ENCODE assay signal across 1 cellular context in genomic region chr15:48388937-48389309, GRCh38.
TF ChIP-seq lines count a peak whose summit lies in the region.

No MANE protein-coding gene starts in this region.

TF ChIP-seq in IMR-90, 13 proteins besides CTCF, POLR2A, EP300 and RAD21 (continued from another document):
- TF ChIP-seq ELK1 (IDR thresholded peaks at IDR 0.05; ENCODE audit: borderline replicate concordance, low read depth, low read length) (no peak), RFX5 (IDR thresholded peaks at IDR 0.05; ENCODE audit: low read depth, low read length) (no peak), MAFK (IDR thresholded peaks at IDR 0.05; ENCODE audit: low read depth, low read length) (no peak), MXI1 (IDR thresholded peaks at IDR 0.05; ENCODE audit: borderline replicate concordance, low read depth, low read length) (no peak), BHLHE40 (IDR thresholded peaks at IDR 0.05; ENCODE audit: low read depth, low read length) (no peak), FOS (IDR thresholded peaks at IDR 0.05; ENCODE audit: low read depth, low read length) (no peak), SMC3 (IDR thresholded peaks at IDR 0.05; ENCODE audit: low read depth, low read length) (no peak)
